Comparison of ENCODE assay signal across 12 cellular contexts in the genomic region with DNA sequence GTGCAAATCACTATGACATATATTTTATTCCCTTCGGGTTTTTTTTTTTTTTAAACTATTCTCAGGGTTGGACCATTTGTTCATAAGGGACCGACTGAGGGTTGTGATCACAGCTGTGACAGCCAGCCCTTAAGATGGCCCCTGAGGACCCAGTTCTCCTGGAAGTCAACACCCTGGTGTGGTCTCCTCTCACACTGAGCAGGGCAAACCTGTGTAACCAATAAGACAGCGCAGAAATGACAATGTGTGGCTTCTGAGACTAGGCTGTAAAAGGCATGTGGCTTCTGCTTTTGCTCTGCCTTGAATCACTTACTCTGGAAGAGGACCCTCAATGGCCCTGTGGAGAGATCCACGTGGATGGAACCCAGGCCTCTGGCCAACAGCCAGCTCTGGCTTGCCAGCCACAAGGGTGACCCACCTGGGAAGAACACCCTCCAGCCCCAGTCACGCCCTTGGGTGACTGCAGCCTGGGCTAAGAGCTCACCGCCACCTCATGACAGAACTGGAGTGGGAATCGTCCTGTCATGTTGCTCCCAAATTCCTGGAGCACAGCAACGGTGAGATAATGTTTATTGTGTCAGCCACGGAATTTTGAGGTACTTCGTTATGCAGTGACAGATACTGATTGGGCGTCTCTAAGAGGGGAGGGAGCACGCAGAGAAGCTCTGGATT.
A peak's percentile ranks its signal among the peaks of the same experiment; 100 is the strongest.
DNase-seq lines count a peak whose midpoint lies in the region; ATAC-seq and TF ChIP-seq lines count a peak whose summit lies in the region.
"Had no signal": no experiment of that assay in that cellular context is flagged by ENCODE, and none has a peak within 500 bp of the region (broad histone marks: within the 10 kb centered on the region; RNA-seq: fewer than 3 reads in every experiment).

No MANE protein-coding gene starts in this region.

- no peak overlapping the region for H3K4me3 ChIP-seq in NB4 (ENCODE audit: low read depth, low read length)
- H3K4me3 ChIP-seq in epithelial cell of esophagus (ENCODE audit: low read length): no peak overlapping the region
- H3K4me3 ChIP-seq in right lobe of liver: no peak overlapping the region
- H3K4me3 ChIP-seq in stomach: no peak overlapping the region
- H3K4me3 ChIP-seq: SJSA1, tibial artery had no signal

- TF ChIP-seq CTCF in NB4 (IDR thresholded peaks at IDR 0.05; ENCODE audit: low read depth, low read length) (no peak), epithelial cell of esophagus (IDR thresholded peaks at IDR 0.05; ENCODE audit: insufficient read depth, low read depth, low read length, missing control alignments) (no peak), right lobe of liver (IDR thresholded peaks at IDR 0.05) (no peak), stomach (IDR thresholded peaks at IDR 0.05) (no peak)

- H3K9me3 ChIP-seq in right lobe of liver (no peaks in the 10 kb centered on the region), stomach (no peaks in the 10 kb centered on the region)
- H3K9me3 ChIP-seq: SJSA1, tibial artery had no signal

- intact Hi-C loops in right lobe of liver (cut with DNase I) (no loop called here), stomach (cut with DNase I; ENCODE audit: low total_unique reads) (no loop called here), head of caudate nucleus (cut with DNase I) (loop anchor here (10.0 kb wide), 1 partner anchor 84 kb away; no protein-coding TSS in a partner anchor)

- peak in 1 of 4 donors; percentile 16 for ATAC-seq in right lobe of liver
- no peak for ATAC-seq in GM18867 (IDR thresholded peaks at IDR 0.05; ENCODE audit: unreplicated experiment)
- no peak for ATAC-seq in HG02981 (IDR thresholded peaks at IDR 0.05; ENCODE audit: unreplicated experiment)
- ATAC-seq in GM18519 (IDR thresholded peaks at IDR 0.05; ENCODE audit: low FRiP score, unreplicated experiment): no peak

- TF ChIP-seq EP300 in stomach (IDR thresholded peaks at IDR 0.05): no peak

- H3K27ac ChIP-seq in right lobe of liver (peak overlapping the region; percentile 64 to 79 (median 74)), stomach (peak overlapping the region in 4 of 5 donors; percentile 16 to 88 (median 76))
- H3K27ac ChIP-seq: SJSA1 had no signal

- TF ChIP-seq POLR2A in NB4 (IDR thresholded peaks at IDR 0.05; ENCODE audit: extremely low read depth, insufficient read length): no peak
- no peak for TF ChIP-seq POLR2A in right lobe of liver (IDR thresholded peaks at IDR 0.05)
- TF ChIP-seq POLR2A in stomach (IDR thresholded peaks at IDR 0.05): no peak

- DNase-seq in NB4 (ENCODE audit: low read depth) (peak; percentile 37), epithelial cell of esophagus (ENCODE audit: low read depth) (peak; percentile 80), right lobe of liver (peak in 1 of 3 donors; percentile 44), stomach (no peak), head of caudate nucleus (no peak)
- DNase-seq: activated CD4-positive, alpha-beta T cell treated with anti-CD3 and anti-CD28 coated beads, Interleukin-2, amount 50 U/mL, for 48 hours; amniotic stem cell; tibial artery had no signal

- WGBS in right lobe of liver (ENCODE audit: insufficient coverage, low coverage, low lambda C conversion rate, missing lambda C conversion rate): 53% methylated on average over 5 of the region's 12 CpGs
- 70 to 88% (median 75%) methylated on average over 9 to 12 of the region's 12 CpGs for WGBS in stomach, 5 donors

- H3K27me3 ChIP-seq in right lobe of liver (no peaks in the 10 kb centered on the region), stomach (no peaks in the 10 kb centered on the region)
- H3K27me3 ChIP-seq: SJSA1, tibial artery had no signal

- H3K4me1 ChIP-seq in right lobe of liver: peaks cover 0 to 88% (median 48%) of the 10 kb centered on the region in 4 donors
- H3K4me1 ChIP-seq in stomach: peaks cover 58 to 100% (median 95%) of the 10 kb centered on the region in 4 donors

- no peaks in the 10 kb centered on the region for H3K36me3 ChIP-seq in right lobe of liver
- H3K36me3 ChIP-seq in stomach: peaks cover 5 to 7% (median 5%) of the 10 kb centered on the region in 4 donors

Comparison
In these comparisons a context has a peak if more than half of its experiments do, and no peak if none do; other contexts are left out.
1. DNase-seq: peak in NB4 (single experiment) and epithelial cell of esophagus (single experiment); none in stomach (single experiment) and head of caudate nucleus (0 of 42).